Comparison of ENCODE assay signal across 22 cellular contexts in the genomic region with DNA sequence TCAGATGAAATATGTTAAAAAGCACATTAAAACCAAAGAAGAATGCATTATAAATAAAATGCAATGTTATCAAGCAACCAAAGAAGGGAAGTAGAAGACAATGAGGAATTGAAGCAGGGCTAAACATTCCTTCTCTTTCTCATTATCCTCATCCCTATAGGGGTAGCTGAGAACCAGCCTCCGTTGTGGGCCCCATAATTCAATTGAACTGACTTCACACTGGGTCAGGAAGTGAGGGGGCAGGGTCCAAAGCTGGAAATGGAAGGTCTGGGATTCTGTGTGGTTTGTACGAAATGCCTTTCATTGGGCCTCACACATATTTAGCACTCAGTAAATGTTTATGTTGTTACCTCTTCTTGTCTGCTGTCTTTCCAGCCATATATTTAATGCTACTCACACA.
A peak's percentile ranks its signal among the peaks of the same experiment; 100 is the strongest.
DNase-seq lines count a peak whose midpoint lies in the region; ATAC-seq lines count a peak whose summit lies in the region.
"Had no signal": no experiment of that assay in that cellular context is flagged by ENCODE, and none has a peak within 500 bp of the region (broad histone marks: within the 10 kb centered on the region; RNA-seq: fewer than 3 reads in every experiment).

No MANE protein-coding gene starts in this region.

- H3K27me3 Mint-ChIP-seq in activated T-cell treated with anti-CD3 and anti-CD28 coated beads, Interleukin-2, amount 50 U/mL, for 72 hours (ENCODE audit: low read depth), result no peaks in the 10 kb centered on the region
- H3K27me3 Mint-ChIP-seq: CD4-positive, alpha-beta T cell had no signal

- H2AK5ac ChIP-seq in neuronal stem cell (ENCODE audit: low read depth, low read length), result no peak overlapping the region

- H3K27ac ChIP-seq in iPS-20b (ENCODE audit: low read length) (no peak overlapping the region), neuronal stem cell (replicated peaks; ENCODE audit: low read length) (no peak overlapping the region)
- H3K27ac ChIP-seq: 22Rv1, BLaER1 had no signal

- no peaks in the 10 kb centered on the region for H3K9me3 ChIP-seq in iPS-20b (ENCODE audit: insufficient read depth, low read depth, low read length)
- peaks cover 0 to 2% of the 10 kb centered on the region in 2 donors for H3K9me3 ChIP-seq in neuronal stem cell (replicated peaks in 1 of 2; ENCODE audit: control insufficient read depth in 2 of 2, insufficient read depth in 1 of 2, low read depth in 1 of 2, low read length in 2 of 2)
- H3K9me3 ChIP-seq: BLaER1, HAP-1 had no signal

- no peak overlapping the region for H2BK15ac ChIP-seq in neuronal stem cell (ENCODE audit: low read length)

- DNase-seq in activated T-cell treated with anti-CD3 and anti-CD28 coated beads, Interleukin-2, amount 50 U/mL, for 72 hours, result no peak
- DNase-seq in activated T-cell treated with anti-CD3 and anti-CD28 coated beads for 4 hours, result no peak
- DNase-seq in neuronal stem cell (ENCODE audit: low spot score), result no peak
- no peak for DNase-seq in hippocampal formation (lab: John Stamatoyannopoulos, UW)
- no peak for DNase-seq in middle frontal gyrus (ENCODE audit: extremely low spot score, low spot score)
- DNase-seq: ACHN; CD4-positive, alpha-beta T cell; COR-L47; DMS79; Kasumi-1; NCI-H1694 treated with DMSO at 0.1 percent for 48 hours; NCI-H2081 treated with DMSO at 0.1 percent for 48 hours; NCI-H2171 treated with DMSO at 0.1 percent for 48 hours; NCI-H526; OCI-M1; Right ventricle myocardium superior had no signal

- no peak overlapping the region for H2BK120ac ChIP-seq in neuronal stem cell (ENCODE audit: low read depth, low read length)

- peaks cover 17% of the 10 kb centered on the region for H3K4me1 Mint-ChIP-seq in activated T-cell treated with anti-CD3 and anti-CD28 coated beads, Interleukin-2, amount 50 U/mL, for 72 hours (ENCODE audit: low read depth)

- H3K4me3 ChIP-seq in iPS-20b (ENCODE audit: low read length), result 0 out of 2 replicates have a peak overlapping the region, but pooled peaks have one; percentile 7
- no peak overlapping the region for H3K4me3 ChIP-seq in neuronal stem cell (ENCODE audit: low read length in 2 of 2)
- H3K4me3 ChIP-seq: BLaER1, HAP-1 had no signal

- H2BK12ac ChIP-seq in neuronal stem cell (ENCODE audit: low read length), result no peak overlapping the region

- H3K14ac ChIP-seq in neuronal stem cell (ENCODE audit: low read length), result no peak overlapping the region

- no peak overlapping the region for H3K4ac ChIP-seq in neuronal stem cell (ENCODE audit: low read length)

- no peak overlapping the region for H2BK5ac ChIP-seq in neuronal stem cell (ENCODE audit: low read length)

- H3K9ac ChIP-seq in iPS-20b (ENCODE audit: low read depth, low read length) (no peak overlapping the region), neuronal stem cell (ENCODE audit: low read depth, low read length, poor library complexity) (no peak overlapping the region)
- H3K9ac ChIP-seq: BLaER1 had no signal

- no peak overlapping the region for H3K18ac ChIP-seq in neuronal stem cell (ENCODE audit: low read length)

- H2AFZ ChIP-seq in neuronal stem cell (ENCODE audit: low read length), result peak overlapping the region; percentile 17

- no peak overlapping the region for H4K8ac ChIP-seq in neuronal stem cell (ENCODE audit: low read depth, low read length)

- H3K27ac Mint-ChIP-seq in activated T-cell treated with anti-CD3 and anti-CD28 coated beads, Interleukin-2, amount 50 U/mL, for 72 hours, result peak overlapping the region; percentile 40
- H3K27ac Mint-ChIP-seq: CD4-positive, alpha-beta T cell had no signal

- peaks cover 46% of the 10 kb centered on the region for H3K4me1 ChIP-seq in iPS-20b (ENCODE audit: insufficient read depth, low read length)
- H3K4me1 ChIP-seq in neuronal stem cell (ENCODE audit: control insufficient read depth in 2 of 2, insufficient read depth in 1 of 2, low read depth in 1 of 2, low read length in 2 of 2), result peaks cover 7 to 24% of the 10 kb centered on the region in 2 donors
- H3K4me1 ChIP-seq: BLaER1, HAP-1 had no signal

- no peak for ATAC-seq in activated T-cell treated with anti-CD3 and anti-CD28 coated beads, Interleukin-2, amount 50 U/mL, for 72 hours (replicated peaks in 1 of 2)
- no peak for ATAC-seq in HG03045 (IDR thresholded peaks at IDR 0.05; ENCODE audit: unreplicated experiment)
- no peak for ATAC-seq in GM19395 (IDR thresholded peaks at IDR 0.05; ENCODE audit: unreplicated experiment)

- H3K79me1 ChIP-seq in neuronal stem cell (ENCODE audit: low read depth, low read length), result no peaks in the 10 kb centered on the region

- H3K4me3 Mint-ChIP-seq in activated T-cell treated with anti-CD3 and anti-CD28 coated beads, Interleukin-2, amount 50 U/mL, for 72 hours, result no peak overlapping the region
- H3K4me3 Mint-ChIP-seq: CD4-positive, alpha-beta T cell had no signal

- no CpG with 5 or more reads among the region's 2 CpGs for WGBS in neuronal stem cell (ENCODE audit: extremely low coverage in 2 of 2, insufficient read length in 2 of 2, insufficient replicate concordance in 1 of 2), 2 donors

- no peak overlapping the region for H4K91ac ChIP-seq in neuronal stem cell (ENCODE audit: low read depth, low read length, poor library complexity)

- H3K9me3 Mint-ChIP-seq in activated T-cell treated with anti-CD3 and anti-CD28 coated beads, Interleukin-2, amount 50 U/mL, for 72 hours, result peaks cover 0 to 2% of the 10 kb centered on the region in 2 donors
- H3K9me3 Mint-ChIP-seq: CD4-positive, alpha-beta T cell had no signal

- H3K36me3 ChIP-seq in iPS-20b (ENCODE audit: insufficient read depth, low read depth, low read length) (no peaks in the 10 kb centered on the region), neuronal stem cell (replicated peaks in 1 of 2; ENCODE audit: control insufficient read depth in 2 of 2, insufficient read depth in 2 of 2, low read length in 2 of 2) (no peaks in the 10 kb centered on the region)
- H3K36me3 ChIP-seq: BLaER1, HAP-1 had no signal

- H3K27me3 ChIP-seq in iPS-20b (ENCODE audit: insufficient read depth, low read length) (peaks cover 20% of the 10 kb centered on the region), neuronal stem cell (ENCODE audit: control insufficient read depth in 3 of 3, insufficient read depth in 3 of 3, low read depth in 1 of 3, low read length in 3 of 3) (no peaks in the 10 kb centered on the region)
- H3K27me3 ChIP-seq: BLaER1 had no signal

- H3K23ac ChIP-seq in neuronal stem cell (ENCODE audit: low read depth, low read length, poor library complexity), result no peak overlapping the region

- no peak overlapping the region for H3K4me2 ChIP-seq in neuronal stem cell (ENCODE audit: insufficient read depth, low read length, poor library complexity, severe bottlenecking)
- H3K4me2 ChIP-seq: BLaER1 had no signal

- H3K36me3 Mint-ChIP-seq in activated T-cell treated with anti-CD3 and anti-CD28 coated beads, Interleukin-2, amount 50 U/mL, for 72 hours (ENCODE audit: insufficient read depth in 2 of 2), result peaks cover 0 to under 1% of the 10 kb centered on the region in 2 donors
